In genomic region chrX:150032742-150033141, GRCh38 we compare ENCODE assay signal across 11 cellular contexts.
DNase-seq lines count a peak whose midpoint lies in the region; ATAC-seq and TF ChIP-seq lines count a peak whose summit lies in the region.
"Had no signal": no experiment of that assay in that cellular context is flagged by ENCODE, and none has a peak within 500 bp of the region (broad histone marks: within the 10 kb centered on the region; RNA-seq: fewer than 3 reads in every experiment).

No MANE protein-coding gene starts in this region.

- CTCF ChIA-PET in Calu3 (lab: Charles Lee): interaction anchor here (0.6 kb wide), 1 partner anchor 397 kb away, joined by 3 read pairs; no protein-coding TSS in a partner anchor
- CTCF ChIA-PET in HEK293 (lab: Yijun Ruan, JAX): interaction anchor here (0.6 to 0.8 kb wide), 2 partner anchors 15 to 23 kb away, joined by 3 to 4 read pairs; no protein-coding TSS in a partner anchor
- CTCF ChIA-PET in WTC11 (lab: Charles Lee): no interaction called here
- CTCF ChIA-PET in activated naive CD4-positive, alpha-beta T cell treated with anti-CD3 and anti-CD28 coated beads for 36 hours (lab: Charles Lee): no interaction called here

- peak overlapping the region; percentile 59 for H3K27ac Mint-ChIP-seq in Calu3 (ENCODE audit: unreplicated experiment)
- H3K27ac Mint-ChIP-seq in WTC11: no peak overlapping the region
- H3K27ac Mint-ChIP-seq in activated naive CD4-positive, alpha-beta T cell treated with anti-CD3 and anti-CD28 coated beads for 36 hours: no peak overlapping the region
- H3K27ac Mint-ChIP-seq: activated CD8-positive, alpha-beta T cell treated with anti-CD3 and anti-CD28 coated beads for 36 hours had no signal

- H3K9me3 Mint-ChIP-seq in Calu3 (ENCODE audit: low read depth, unreplicated experiment): peaks cover 3% of the 10 kb centered on the region
- H3K9me3 Mint-ChIP-seq in WTC11: peaks cover 7% of the 10 kb centered on the region
- H3K9me3 Mint-ChIP-seq in activated naive CD4-positive, alpha-beta T cell treated with anti-CD3 and anti-CD28 coated beads for 36 hours: peaks cover 9% of the 10 kb centered on the region

- no peak overlapping the region for H3K27ac ChIP-seq in HEK293 (ENCODE audit: extremely low read depth, low read depth, low read length)

- H3K36me3 Mint-ChIP-seq in Calu3 (ENCODE audit: insufficient read depth, unreplicated experiment): peaks cover 6% of the 10 kb centered on the region
- no peaks in the 10 kb centered on the region for H3K36me3 Mint-ChIP-seq in WTC11
- H3K36me3 Mint-ChIP-seq in activated naive CD4-positive, alpha-beta T cell treated with anti-CD3 and anti-CD28 coated beads for 36 hours (ENCODE audit: low read depth): peaks cover 2% of the 10 kb centered on the region

- peak; percentile 24 for DNase-seq in Calu3
- no peak for DNase-seq in WTC11 (ENCODE audit: low spot score)
- DNase-seq in kidney glomerular epithelial cell (lab: John Stamatoyannopoulos, UW): peak; percentile 10
- no peak for DNase-seq in stimulated activated CD8-positive, alpha-beta memory T cell treated with anti-CD3 and anti-CD28 coated beads, Interleukin-4, amount 100 ng/mL, for 48 hours
- DNase-seq in KBM-7: no peak
- no peak for DNase-seq in activated naive CD4-positive, alpha-beta T cell treated with anti-CD3 and anti-CD28 coated beads for 36 hours
- DNase-seq in NCI-H1092 (lab: John Stamatoyannopoulos, UW): no peak
- DNase-seq: activated CD8-positive, alpha-beta T cell treated with anti-CD3 and anti-CD28 coated beads for 36 hours; DND-41; NCI-H2081 had no signal

- TF ChIP-seq CTCF in Calu3 (IDR thresholded peaks at IDR 0.05; ENCODE audit: unreplicated experiment) (no peak), HEK293 (tag by site-specific recombination; IDR thresholded peaks at IDR 0.05) (no peak), WTC11 (IDR thresholded peaks at IDR 0.05) (no peak)

- 0 out of 2 replicates have a peak, but pooled peaks cover 6% of the 10 kb centered on the region for H3K4me1 ChIP-seq in HEK293 (ENCODE audit: control insufficient read depth, insufficient read depth, low read length)

- no peaks in the 10 kb centered on the region; the same call in none of the 2 replicates for H3K9me3 ChIP-seq in HEK293 (ENCODE audit: control insufficient read depth, insufficient read depth, low read depth, low read length)

- H3K4me3 Mint-ChIP-seq in Calu3 (ENCODE audit: low read depth, unreplicated experiment): peak overlapping the region; percentile 48
- H3K4me3 Mint-ChIP-seq in WTC11: no peak overlapping the region
- no peak overlapping the region for H3K4me3 Mint-ChIP-seq in activated naive CD4-positive, alpha-beta T cell treated with anti-CD3 and anti-CD28 coated beads for 36 hours
- H3K4me3 Mint-ChIP-seq: activated CD8-positive, alpha-beta T cell treated with anti-CD3 and anti-CD28 coated beads for 36 hours had no signal

- no peaks in the 10 kb centered on the region; a peak in 1 of 3 replicates for H3K36me3 ChIP-seq in HEK293 (ENCODE audit: control insufficient read depth in 2 of 2, insufficient read depth in 1 of 2, low read length in 2 of 2)

- intact Hi-C loops in Calu3 (cut with micrococcal nuclease; ENCODE audit: unreplicated experiment): no loop called here
- intact Hi-C loops in activated naive CD4-positive, alpha-beta T cell treated with anti-CD3 and anti-CD28 coated beads for 36 hours (cut with micrococcal nuclease): no loop called here

- H3K4me1 Mint-ChIP-seq in Calu3 (ENCODE audit: low read depth, unreplicated experiment): peaks cover 38% of the 10 kb centered on the region
- 0 out of 2 replicates have a peak, but pooled peaks cover 9% of the 10 kb centered on the region for H3K4me1 Mint-ChIP-seq in WTC11
- H3K4me1 Mint-ChIP-seq in activated naive CD4-positive, alpha-beta T cell treated with anti-CD3 and anti-CD28 coated beads for 36 hours (ENCODE audit: low read depth): peaks cover 7% of the 10 kb centered on the region

- peak; percentile 71 for ATAC-seq in WTC11
- ATAC-seq: activated CD8-positive, alpha-beta T cell treated with anti-CD3 and anti-CD28 coated beads for 36 hours had no signal

- no peak overlapping the region for H3K4me3 ChIP-seq in HEK293 (ENCODE audit: low read depth, low read length)

- in situ Hi-C loops in KBM-7 (cut with MboI; ENCODE audit: low pct_unique_long_range_greater_than_20kb, low sequenced_read_pairs): no loop called here

- POLR2A ChIA-PET in HEK293 (lab: Yijun Ruan, JAX): no interaction called here
- POLR2A ChIA-PET in WTC11 (lab: Charles Lee): no interaction called here

- no TSS peak for BruUV-seq in Calu3 (replicated peaks; lab: Mats Ljungman, UMichigan)

- H3K27me3 Mint-ChIP-seq in Calu3 (ENCODE audit: unreplicated experiment): no peaks in the 10 kb centered on the region
- peaks cover 62% of the 10 kb centered on the region for H3K27me3 Mint-ChIP-seq in WTC11 (ENCODE audit: low read depth)
- no peaks in the 10 kb centered on the region for H3K27me3 Mint-ChIP-seq in activated naive CD4-positive, alpha-beta T cell treated with anti-CD3 and anti-CD28 coated beads for 36 hours (ENCODE audit: low read depth)
- H3K27me3 Mint-ChIP-seq: activated CD8-positive, alpha-beta T cell treated with anti-CD3 and anti-CD28 coated beads for 36 hours had no signal

TF ChIP-seq in HEK293, 187 proteins besides CTCF, POLR2A, EP300 and RAD21 (continues in another document):
- TF ChIP-seq ZNF16 (tag by site-specific recombination; IDR thresholded peaks at IDR 0.05; ENCODE audit: low read depth) (no peak), ZNF654 (tag by site-specific recombination; IDR thresholded peaks at IDR 0.05; ENCODE audit: low read depth) (0 out of 2 replicates have a peak, but pooled peaks have one; percentile 3), KLF7 (tag by site-specific recombination; IDR thresholded peaks at IDR 0.05; ENCODE audit: borderline replicate concordance) (no peak), ZNF513 (tag by site-specific recombination; IDR thresholded peaks at IDR 0.05) (no peak), ZNF529 (tag by site-specific recombination; IDR thresholded peaks at IDR 0.05; ENCODE audit: insufficient replicate concordance) (no peak), ZNF692 (tag by site-specific recombination; IDR thresholded peaks at IDR 0.05) (peak; percentile 57; the same call in 1 of the 2 replicates)

TF ChIP-seq in WTC11, 78 proteins besides CTCF, POLR2A, EP300 and RAD21 (continues in another document):
- TF ChIP-seq, protein P1, sequence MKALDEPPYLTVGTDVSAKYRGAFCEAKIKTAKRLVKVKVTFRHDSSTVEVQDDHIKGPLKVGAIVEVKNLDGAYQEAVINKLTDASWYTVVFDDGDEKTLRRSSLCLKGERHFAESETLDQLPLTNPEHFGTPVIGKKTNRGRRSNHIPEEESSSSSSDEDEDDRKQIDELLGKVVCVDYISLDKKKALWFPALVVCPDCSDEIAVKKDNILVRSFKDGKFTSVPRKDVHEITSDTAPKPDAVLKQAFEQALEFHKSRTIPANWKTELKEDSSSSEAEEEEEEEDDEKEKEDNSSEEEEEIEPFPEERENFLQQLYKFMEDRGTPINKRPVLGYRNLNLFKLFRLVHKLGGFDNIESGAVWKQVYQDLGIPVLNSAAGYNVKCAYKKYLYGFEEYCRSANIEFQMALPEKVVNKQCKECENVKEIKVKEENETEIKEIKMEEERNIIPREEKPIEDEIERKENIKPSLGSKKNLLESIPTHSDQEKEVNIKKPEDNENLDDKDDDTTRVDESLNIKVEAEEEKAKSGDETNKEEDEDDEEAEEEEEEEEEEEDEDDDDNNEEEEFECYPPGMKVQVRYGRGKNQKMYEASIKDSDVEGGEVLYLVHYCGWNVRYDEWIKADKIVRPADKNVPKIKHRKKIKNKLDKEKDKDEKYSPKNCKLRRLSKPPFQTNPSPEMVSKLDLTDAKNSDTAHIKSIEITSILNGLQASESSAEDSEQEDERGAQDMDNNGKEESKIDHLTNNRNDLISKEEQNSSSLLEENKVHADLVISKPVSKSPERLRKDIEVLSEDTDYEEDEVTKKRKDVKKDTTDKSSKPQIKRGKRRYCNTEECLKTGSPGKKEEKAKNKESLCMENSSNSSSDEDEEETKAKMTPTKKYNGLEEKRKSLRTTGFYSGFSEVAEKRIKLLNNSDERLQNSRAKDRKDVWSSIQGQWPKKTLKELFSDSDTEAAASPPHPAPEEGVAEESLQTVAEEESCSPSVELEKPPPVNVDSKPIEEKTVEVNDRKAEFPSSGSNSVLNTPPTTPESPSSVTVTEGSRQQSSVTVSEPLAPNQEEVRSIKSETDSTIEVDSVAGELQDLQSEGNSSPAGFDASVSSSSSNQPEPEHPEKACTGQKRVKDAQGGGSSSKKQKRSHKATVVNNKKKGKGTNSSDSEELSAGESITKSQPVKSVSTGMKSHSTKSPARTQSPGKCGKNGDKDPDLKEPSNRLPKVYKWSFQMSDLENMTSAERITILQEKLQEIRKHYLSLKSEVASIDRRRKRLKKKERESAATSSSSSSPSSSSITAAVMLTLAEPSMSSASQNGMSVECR (CRISPR knock-in tag; IDR thresholded peaks at IDR 0.05; ENCODE audit: borderline replicate concordance): no peak
- TF ChIP-seq MXD4 (CRISPR knock-in tag; IDR thresholded peaks at IDR 0.05; ENCODE audit: borderline replicate concordance): no peak
- TF ChIP-seq PRDM15 (CRISPR knock-in tag; IDR thresholded peaks at IDR 0.05): no peak

Comparison
In these comparisons a context has a peak if more than half of its experiments do, and no peak if none do; other contexts are left out.
1. DNase-seq: peak in Calu3 (single experiment) and kidney glomerular epithelial cell (single experiment); none in WTC11 (single experiment), stimulated activated CD8-positive, alpha-beta memory T cell treated with anti-CD3 and anti-CD28 coated beads, Interleukin-4, amount 100 ng/mL, for 48 hours (single experiment), KBM-7 (single experiment), activated naive CD4-positive, alpha-beta T cell treated with anti-CD3 and anti-CD28 coated beads for 36 hours (single experiment) and NCI-H1092 (single experiment).
2. CTCF ChIA-PET loops: an anchor here in Calu3 (0.6 kb wide) and HEK293 (0.6 to 0.8 kb wide); none called in WTC11 and activated naive CD4-positive, alpha-beta T cell treated with anti-CD3 and anti-CD28 coated beads for 36 hours.